ENCODE assay signal across 15 cellular contexts in genomic region chrX:42530027-42530426, GRCh38.
DNase-seq lines count a peak whose midpoint lies in the region; ATAC-seq and TF ChIP-seq lines count a peak whose summit lies in the region.
"Had no signal": no experiment of that assay in that cellular context is flagged by ENCODE, and none has a peak within 500 bp of the region (broad histone marks: within the 10 kb centered on the region; RNA-seq: fewer than 3 reads in every experiment).

No MANE protein-coding gene starts in this region.

- no peak overlapping the region for H3K4me3 ChIP-seq in BJ (ENCODE audit: low read depth, low read length)
- H3K4me3 ChIP-seq in brain microvascular endothelial cell (ENCODE audit: low read depth, low read length): no peak overlapping the region
- no peak overlapping the region for H3K4me3 ChIP-seq in tibial artery
- H3K4me3 ChIP-seq in heart right ventricle: no peak overlapping the region
- H3K4me3 ChIP-seq: dorsolateral prefrontal cortex, upper lobe of left lung had no signal

- H3K27me3 ChIP-seq in BJ (ENCODE audit: control insufficient read depth, insufficient read depth, low read length) (no peaks in the 10 kb centered on the region), brain microvascular endothelial cell (replicated peaks) (no peaks in the 10 kb centered on the region), tibial artery (no peaks in the 10 kb centered on the region), heart right ventricle (peaks cover 0 to 13% (median 0%) of the 10 kb centered on the region in 7 donors)
- H3K27me3 ChIP-seq: upper lobe of left lung had no signal

- ATAC-seq in WTC11: no peak
- ATAC-seq in heart right ventricle: no peak

- in situ Hi-C loops in brain microvascular endothelial cell (cut with HindIII; ENCODE audit: low pct_ligation_motif_present, low sequenced_read_pairs): no loop called here

- H3K9me3 Mint-ChIP-seq in WTC11: peaks cover 7% of the 10 kb centered on the region

- TF ChIP-seq CTCF in BJ (IDR thresholded peaks at IDR 0.05; ENCODE audit: insufficient read depth, low read depth, low read length): peak; percentile 29
- peak; percentile 6 for TF ChIP-seq CTCF in brain microvascular endothelial cell (IDR thresholded peaks at IDR 0.05; ENCODE audit: low read depth, low read length, missing control alignments)
- TF ChIP-seq CTCF in tibial artery (IDR thresholded peaks at IDR 0.05): no peak
- TF ChIP-seq CTCF in WTC11 (IDR thresholded peaks at IDR 0.05): no peak
- no peak for TF ChIP-seq CTCF in heart right ventricle (IDR thresholded peaks at IDR 0.05)

- H3K9me3 ChIP-seq in tibial artery: no peaks in the 10 kb centered on the region
- peaks cover 0 to 4% (median 0%) of the 10 kb centered on the region in 11 donors for H3K9me3 ChIP-seq in heart right ventricle
- H3K9me3 ChIP-seq: upper lobe of left lung had no signal

- H3K27me3 Mint-ChIP-seq in WTC11 (ENCODE audit: low read depth): no peaks in the 10 kb centered on the region

- no peak overlapping the region for H3K27ac ChIP-seq in brain microvascular endothelial cell
- H3K27ac ChIP-seq in tibial artery: no peak overlapping the region
- H3K27ac ChIP-seq in heart right ventricle: no peak overlapping the region
- H3K27ac ChIP-seq: C4-2B, dorsolateral prefrontal cortex, upper lobe of left lung had no signal

- CTCF ChIA-PET in BJ (lab: Yijun Ruan, JAX): interaction anchor here (1.0 kb wide), 1 partner anchor 748 kb away, joined by 3 read pairs; no protein-coding TSS in a partner anchor
- CTCF ChIA-PET in WTC11 (lab: Charles Lee): interaction anchor here (0.9 kb wide), 1 partner anchor 732 kb away, joined by 4 read pairs; no protein-coding TSS in a partner anchor

- no peaks in the 10 kb centered on the region for H3K36me3 Mint-ChIP-seq in WTC11

- DNase-seq in BJ (ENCODE audit: low read depth): peak; percentile 27
- DNase-seq in HT1080 (ENCODE audit: low read depth): peak; percentile 1
- peak; percentile 54 for DNase-seq in brain microvascular endothelial cell
- peak; percentile 74 for DNase-seq in islet precursor cell
- no peak for DNase-seq in tibial artery
- no peak for DNase-seq in UCSD-AML1 (lab: John Stamatoyannopoulos, UW; ENCODE audit: unreplicated experiment)
- DNase-seq in WTC11 (ENCODE audit: low spot score): no peak
- no peak for DNase-seq in heart right ventricle
- DNase-seq: activated naive CD4-positive, alpha-beta T cell; dorsolateral prefrontal cortex; H7; KBM-7; NCI-H2171 treated with DMSO at 0.1 percent for 48 hours; upper lobe of left lung had no signal

- H3K4me3 Mint-ChIP-seq in WTC11: no peak overlapping the region

- H3K27ac Mint-ChIP-seq in WTC11: no peak overlapping the region

- H3K36me3 ChIP-seq in BJ (ENCODE audit: control insufficient read depth, insufficient read depth, low read length) (no peaks in the 10 kb centered on the region), brain microvascular endothelial cell (replicated peaks) (no peaks in the 10 kb centered on the region), tibial artery (no peaks in the 10 kb centered on the region), heart right ventricle (no peaks in the 10 kb centered on the region)
- H3K36me3 ChIP-seq: upper lobe of left lung had no signal

- no peaks in the 10 kb centered on the region for H3K4me1 ChIP-seq in tibial artery
- no peaks in the 10 kb centered on the region for H3K4me1 ChIP-seq in heart right ventricle
- H3K4me1 ChIP-seq: upper lobe of left lung had no signal

- intact Hi-C loops in tibial artery (cut with DNase I; ENCODE audit: low total_unique reads) (no loop called here), heart right ventricle (cut with DNase I) (no loop called here)

- H3K4me1 Mint-ChIP-seq in WTC11: peaks cover 4% of the 10 kb centered on the region; the same call in 1 of the 2 replicates

- WGBS in heart right ventricle, 2 donors: 86 to 100% methylated on average over 1 of the region's 1 CpG

- POLR2A ChIA-PET in BJ (lab: Charles Lee): no interaction called here
- POLR2A ChIA-PET in WTC11 (lab: Charles Lee): no interaction called here

TF ChIP-seq in WTC11, 78 proteins besides CTCF, POLR2A, EP300 and RAD21:
- TF ChIP-seq FOXK1 (CRISPR knock-in tag; IDR thresholded peaks at IDR 0.05) (no peak), ATF3 (CRISPR knock-in tag; conservative IDR thresholded peaks at IDR 0.05) (no peak), SMAD4 (CRISPR knock-in tag; IDR thresholded peaks at IDR 0.05) (no peak), NFYB (CRISPR knock-in tag; conservative IDR thresholded peaks at IDR 0.05; ENCODE audit: low read depth) (no peak), RORB (CRISPR knock-in tag; IDR thresholded peaks at IDR 0.05) (no peak), ZNF281 (CRISPR knock-in tag; IDR thresholded peaks at IDR 0.05) (no peak)

Comparison
In these comparisons a context has a peak if more than half of its experiments do, and no peak if none do; other contexts are left out.
1. DNase-seq: peak in BJ (single experiment), HT1080 (single experiment), brain microvascular endothelial cell (single experiment) and islet precursor cell (single experiment); none in tibial artery (0 of 2), UCSD-AML1 (single experiment), WTC11 (single experiment) and heart right ventricle (0 of 2).
2. CTCF ChIP-seq: peak in BJ (single experiment) and brain microvascular endothelial cell (single experiment); none in tibial artery (0 of 2), WTC11 (single experiment) and heart right ventricle (0 of 9).